ENCODE assay signal across 29 cellular contexts in the genomic region with DNA sequence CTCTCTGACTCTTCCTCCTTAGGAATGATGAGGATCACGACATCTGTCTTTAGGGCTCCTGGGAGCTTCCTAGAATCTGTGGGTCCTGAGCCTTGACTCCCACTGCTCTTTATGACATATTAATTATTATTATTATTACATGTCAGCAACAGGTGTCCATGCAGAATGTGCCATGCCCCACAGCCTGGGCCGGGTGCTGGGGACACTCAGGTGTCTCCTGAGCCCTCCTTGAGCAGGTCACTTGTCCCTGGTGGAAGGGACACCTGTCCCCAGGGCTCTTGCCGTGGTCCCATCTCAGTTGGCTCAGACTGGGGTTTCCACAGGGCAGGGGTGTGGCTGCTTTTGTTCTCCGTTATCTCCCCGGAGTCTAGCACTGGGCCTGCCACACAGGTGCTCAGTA. TPM values are rescaled to one million over a fixed set of nuclear protein-coding genes. Genes with fewer than 3 reads are reported as not detected.
"Had no signal": no experiment of that assay in that cellular context is flagged by ENCODE, and none has a peak within 500 bp of the region (broad histone marks: within the 10 kb centered on the region; RNA-seq: fewer than 3 reads in every experiment).

No MANE protein-coding gene starts in this region.

- ATAC-seq: activated CD4-positive, alpha-beta T cell treated with anti-CD3 and anti-CD28 coated beads for 36 hours; activated CD8-positive, alpha-beta T cell treated with anti-CD3 and anti-CD28 coated beads for 36 hours; activated T-cell treated with anti-CD3 and anti-CD28 coated beads, Interleukin-2, amount 50 U/mL, for 4 hours; activated T-helper 17 cell treated with anti-CD3 and anti-CD28 coated beads, Interleukin-2, amount 50 U/mL, for 72 hours; body of pancreas; effector memory CD8-positive, alpha-beta T cell; foreskin keratinocyte; gastrocnemius medialis; heart left ventricle; T-cell had no signal

- DNase-seq: activated CD4-positive, alpha-beta T cell treated with anti-CD3 and anti-CD28 coated beads, Interleukin-2, amount 10 ng/mL, durations not matched to agents 7 days and 5 days; activated CD4-positive, alpha-beta T cell treated with anti-CD3 and anti-CD28 coated beads, Interleukin-2, amount 50 U/mL, for 4 hours; activated CD4-positive, CD25-positive, alpha-beta regulatory T cell; activated CD4-positive, CD25-positive, alpha-beta regulatory T cell treated with anti-CD3 and anti-CD28 coated beads, Interleukin-2, amount 50 U/mL, for 72 hours; activated CD8-positive, alpha-beta memory T cell treated with anti-CD3 and anti-CD28 coated beads for 24 hours; activated CD8-positive, alpha-beta T cell treated with anti-CD3 and anti-CD28 coated beads for 36 hours; activated effector memory CD4-positive, alpha-beta T cell treated with Interleukin-2 at 50 U/mL for 16 hours; activated gamma-delta T cell treated with Interleukin-2 at 50 U/mL for 16 hours; activated naive CD4-positive, alpha-beta T cell treated with anti-CD3 and anti-CD28 coated beads, Interleukin-2, amount 50 U/mL, for 16 hours; activated naive CD4-positive, alpha-beta T cell treated with Interleukin-2 at 50 U/mL for 16 hours; activated T-cell treated with anti-CD3 and anti-CD28 coated beads, Interleukin-2, amount 50 U/mL, for 4 hours; amniotic stem cell; anterior cingulate cortex; body of pancreas; cortex of kidney; dermis blood vessel endothelial cell; effector CD4-positive, alpha-beta T cell; effector memory CD8-positive, alpha-beta T cell; erythroblast; foreskin keratinocyte; gastrocnemius medialis; glutamatergic neuron; heart left ventricle; T-cell had no signal

- H3K36me3 Mint-ChIP-seq: activated naive CD8-positive, alpha-beta T cell; T-cell had no signal

- H3K27ac Mint-ChIP-seq: activated CD4-positive, alpha-beta T cell treated with anti-CD3 and anti-CD28 coated beads for 36 hours; activated CD4-positive, alpha-beta T cell treated with anti-CD3 and anti-CD28 coated beads, Interleukin-2, amount 10 ng/mL, durations not matched to agents 7 days and 5 days; activated CD8-positive, alpha-beta T cell treated with anti-CD3 and anti-CD28 coated beads for 36 hours; activated naive CD8-positive, alpha-beta T cell; activated T-helper 17 cell treated with anti-CD3 and anti-CD28 coated beads, Interleukin-2, amount 50 U/mL, for 72 hours; effector memory CD8-positive, alpha-beta T cell; T-cell; T-helper 1 cell treated with Interleukin-12 subunit alpha and Interleukin-12 subunit beta and Interleukin-4 antibody, amounts not matched to agents 30 μg/mL and 1 μg/mL, for 36 hours had no signal

- H3K9me3 Mint-ChIP-seq: activated CD4-positive, alpha-beta T cell treated with anti-CD3 and anti-CD28 coated beads, Interleukin-2, amount 10 ng/mL, durations not matched to agents 7 days and 5 days; activated CD8-positive, alpha-beta T cell treated with anti-CD3 and anti-CD28 coated beads for 36 hours; activated T-cell treated with anti-CD3 and anti-CD28 coated beads, Interleukin-2, amount 50 U/mL, for 4 hours; activated T-helper 17 cell treated with anti-CD3 and anti-CD28 coated beads, Interleukin-2, amount 50 U/mL, for 72 hours; effector memory CD8-positive, alpha-beta T cell; T-cell; T-helper 1 cell treated with Interleukin-12 subunit alpha and Interleukin-12 subunit beta and Interleukin-4 antibody, amounts not matched to agents 30 μg/mL and 1 μg/mL, for 36 hours had no signal

- H3K4me1 ChIP-seq: body of pancreas, foreskin keratinocyte, gastrocnemius medialis had no signal

- H3K4me3 ChIP-seq: body of pancreas, esophagus muscularis mucosa, gastrocnemius medialis, heart left ventricle had no signal

- H3K9me3 ChIP-seq: body of pancreas, esophagus muscularis mucosa, gastrocnemius medialis, heart left ventricle had no signal

- H3K36me3 ChIP-seq: esophagus muscularis mucosa, gastrocnemius medialis, heart left ventricle had no signal

- H3K27ac ChIP-seq: body of pancreas, esophagus muscularis mucosa, foreskin keratinocyte, gastrocnemius medialis, heart left ventricle had no signal

- H3K4me1 Mint-ChIP-seq: activated CD4-positive, alpha-beta T cell treated with anti-CD3 and anti-CD28 coated beads for 36 hours; activated CD4-positive, alpha-beta T cell treated with anti-CD3 and anti-CD28 coated beads, Interleukin-2, amount 10 ng/mL, durations not matched to agents 7 days and 5 days; activated T-helper 17 cell treated with anti-CD3 and anti-CD28 coated beads, Interleukin-2, amount 50 U/mL, for 72 hours had no signal

- H3K4me3 Mint-ChIP-seq: activated CD4-positive, alpha-beta T cell treated with anti-CD3 and anti-CD28 coated beads for 36 hours; activated CD4-positive, alpha-beta T cell treated with anti-CD3 and anti-CD28 coated beads, Interleukin-2, amount 10 ng/mL, durations not matched to agents 7 days and 5 days; activated CD8-positive, alpha-beta T cell treated with anti-CD3 and anti-CD28 coated beads for 36 hours; activated naive CD8-positive, alpha-beta T cell; activated T-cell treated with anti-CD3 and anti-CD28 coated beads, Interleukin-2, amount 50 U/mL, for 4 hours; activated T-helper 17 cell treated with anti-CD3 and anti-CD28 coated beads, Interleukin-2, amount 50 U/mL, for 72 hours; effector memory CD8-positive, alpha-beta T cell; T-cell; T-helper 1 cell treated with Interleukin-12 subunit alpha and Interleukin-12 subunit beta and Interleukin-4 antibody, amounts not matched to agents 30 μg/mL and 1 μg/mL, for 36 hours had no signal

- H3K27me3 ChIP-seq: heart left ventricle had no signal

RNA-seq across cellular contexts. Expression of a gene that starts 34.2 kb away (rescaled TPM):
- total RNA-seq: activated CD4-positive, alpha-beta T cell treated with anti-CD3 and anti-CD28 coated beads, Interleukin-2, amount 10 ng/mL, durations not matched to agents 7 days and 5 days; activated T-cell treated with anti-CD3 and anti-CD28 coated beads, Interleukin-2, amount 50 U/mL, for 4 hours; activated T-helper 17 cell treated with anti-CD3 and anti-CD28 coated beads, Interleukin-2, amount 50 U/mL, for 72 hours; T-cell had no signal

RNA-seq across cellular contexts. Expression of a gene that starts 53.2 kb away (rescaled TPM):
- total RNA-seq: foreskin keratinocyte had no signal
